2 cellular contexts compared by ENCODE assay signal in genomic region chr22:17930455-17931313, GRCh38.
TF ChIP-seq lines count a peak whose summit lies in the region.

No MANE protein-coding gene starts in this region.

TF ChIP-seq in SK-N-SH, 30 proteins besides CTCF, POLR2A, EP300 and RAD21 (continued from another document):
- TF ChIP-seq IRF3 (IDR thresholded peaks at IDR 0.05; ENCODE audit: low read depth, low read length) = no peak
- no peak for TF ChIP-seq NRF1 (IDR thresholded peaks at IDR 0.05; ENCODE audit: low read depth, low read length)
- TF ChIP-seq TEAD4 (IDR thresholded peaks at IDR 0.05; ENCODE audit: borderline replicate concordance, insufficient read depth) = no peak
- TF ChIP-seq RCOR1 (IDR thresholded peaks at IDR 0.05; ENCODE audit: low read length) = no peak
- no peak for TF ChIP-seq SMC3 (IDR thresholded peaks at IDR 0.05; ENCODE audit: low read depth, low read length)

TF ChIP-seq in SK-N-SH treated with all-trans-retinoic acid at 6 μM for 48 hours, 23 proteins besides CTCF, POLR2A, EP300 and RAD21 (continued from another document):
- TF ChIP-seq ESRRG (CRISPR knock-in tag; IDR thresholded peaks at IDR 0.05) (no peak), CSDC2 (CRISPR knock-in tag; IDR thresholded peaks at IDR 0.05) (no peak), TSHZ2 (CRISPR knock-in tag; IDR thresholded peaks at IDR 0.05) (no peak), BACH2 (CRISPR knock-in tag; IDR thresholded peaks at IDR 0.05; ENCODE audit: borderline replicate concordance) (no peak), GLIS3 (CRISPR knock-in tag; IDR thresholded peaks at IDR 0.05) (no peak), TOX (CRISPR knock-in tag; IDR thresholded peaks at IDR 0.05; ENCODE audit: borderline replicate concordance) (no peak)
TF ChIP-seq in SK-N-SH treated with all-trans-retinoic acid at 6 μM for 48 hours: peak in this region for 0.
